ENCODE assay signal across 24 cellular contexts in genomic region chr15:98525625-98526024, GRCh38.
DNase-seq lines count a peak whose midpoint lies in the region; ATAC-seq, FAIRE-seq and TF ChIP-seq lines count a peak whose summit lies in the region.
"Had no signal": no experiment of that assay in that cellular context is flagged by ENCODE, and none has a peak within 500 bp of the region (broad histone marks: within the 10 kb centered on the region; RNA-seq: fewer than 3 reads in every experiment).

No MANE protein-coding gene starts in this region.

- H3K23me2 ChIP-seq in H1 (ENCODE audit: low read depth, low read length): no peaks in the 10 kb centered on the region; the same call in 1 of the 2 replicates

- no peak for FAIRE-seq in H1 (lab: Jason Lieb, UNC)
- FAIRE-seq: astrocyte, urothelium cell line had no signal

- POLR2A ChIA-PET in H1 (lab: Charles Lee; ENCODE audit: partially characterized antibody): interaction anchor here (0.6 to 1.0 kb wide), 2 partner anchors 318 to 325 kb away, joined by 3 read pairs; no protein-coding TSS in a partner anchor

- H3K36me3 ChIP-seq in H1 (ENCODE audit: control insufficient read depth in 2 of 4, insufficient read depth in 4 of 4, low read length in 3 of 4) (no peaks in the 10 kb centered on the region), mesendoderm (ENCODE audit: control insufficient read depth, insufficient read depth, low read length) (no peaks in the 10 kb centered on the region), tibial artery (no peaks in the 10 kb centered on the region)
- H3K36me3 ChIP-seq: BLaER1, SJCRH30 had no signal

- no peaks in the 10 kb centered on the region for H3K9me3 Mint-ChIP-seq in activated naive CD8-positive, alpha-beta T cell treated with anti-CD3 and anti-CD28 coated beads, Interleukin-2, amount 50 U/mL, for 24 hours
- H3K9me3 Mint-ChIP-seq: activated CD4-positive, alpha-beta memory T cell treated with anti-CD3 and anti-CD28 coated beads for 36 hours; effector memory CD8-positive, alpha-beta T cell had no signal

- no peak for TF ChIP-seq POLR2A in H1 (IDR thresholded peaks at IDR 0.05; ENCODE audit: control extremely low read depth in 1 of 2, low read depth in 2 of 2, low read length in 2 of 2)

- CTCF ChIA-PET in H1 (lab: Charles Lee; ENCODE audit: partially characterized antibody): interaction anchor here (0.6 to 9.2 kb wide), 10 partner anchors 18 to 335 kb away, joined by 3 to 124 read pairs (median 4); partner anchors contain the start of gene IGF1R

- TF ChIP-seq CTCF in H1 (IDR thresholded peaks at IDR 0.05; ENCODE audit: control extremely low read depth in 1 of 3, insufficient read depth in 1 of 3, low read depth in 1 of 3, low read length in 3 of 3) (no peak), tibial artery (IDR thresholded peaks at IDR 0.05) (no peak)

- H3K79me2 ChIP-seq in H1 (ENCODE audit: control insufficient read depth in 1 of 2, insufficient read depth in 2 of 2, low read length in 2 of 2): no peaks in the 10 kb centered on the region
- no peaks in the 10 kb centered on the region for H3K79me2 ChIP-seq in mesendoderm (ENCODE audit: control insufficient read depth, insufficient read depth, low read length)

- no peak overlapping the region for H3K4me3 Mint-ChIP-seq in activated naive CD8-positive, alpha-beta T cell treated with anti-CD3 and anti-CD28 coated beads, Interleukin-2, amount 50 U/mL, for 24 hours
- H3K4me3 Mint-ChIP-seq: activated CD4-positive, alpha-beta memory T cell treated with anti-CD3 and anti-CD28 coated beads for 36 hours; effector memory CD8-positive, alpha-beta T cell had no signal

- peaks cover 8% of the 10 kb centered on the region for H3K27me3 Mint-ChIP-seq in activated naive CD8-positive, alpha-beta T cell treated with anti-CD3 and anti-CD28 coated beads, Interleukin-2, amount 50 U/mL, for 24 hours

- H3K18ac ChIP-seq in H1 (ENCODE audit: extremely low read depth, low read length) (no peak overlapping the region), mesendoderm (ENCODE audit: low read length) (no peak overlapping the region)

- H2BK12ac ChIP-seq in H1 (ENCODE audit: low read depth, low read length): no peak overlapping the region

- H3K4me1 ChIP-seq in H1 (replicated peaks in 1 of 4; ENCODE audit: control insufficient read depth in 3 of 4, insufficient read depth in 4 of 4, low read length in 3 of 4): peaks cover 0 to 13% (median 2%) of the 10 kb centered on the region in 4 experiments; a peak in 5 of 7 replicates
- H3K4me1 ChIP-seq in mesendoderm (ENCODE audit: control insufficient read depth, low read depth, low read length): no peaks in the 10 kb centered on the region
- H3K4me1 ChIP-seq in tibial artery: peaks cover 0 to 19% (median 12%) of the 10 kb centered on the region in 4 donors
- H3K4me1 ChIP-seq: SJCRH30 had no signal

- H3K27ac ChIP-seq in H1 (ENCODE audit: low read depth, low read length) (no peak overlapping the region), mesendoderm (ENCODE audit: low read depth, low read length) (no peak overlapping the region), tibial artery (peak overlapping the region; percentile 67 to 69)
- H3K27ac ChIP-seq: SJCRH30 had no signal

- intact Hi-C loops in left cardiac atrium (cut with DNase I): loop anchor here in 1 of 2 donors (10.0 kb wide), 1 partner anchor 109 kb away; no protein-coding TSS in a partner anchor
- intact Hi-C loops in Right ventricle myocardium superior (cut with DNase I): no loop called here
- intact Hi-C loops in tibial artery (cut with DNase I; ENCODE audit: low total_unique reads): loop anchor here (5.0 kb wide), 1 partner anchor 547 kb away; no protein-coding TSS in a partner anchor

- ATAC-seq in left cardiac atrium (peak; percentile 25 to 38), Right ventricle myocardium superior (ENCODE audit: poor library complexity) (no peak), GM19452 (IDR thresholded peaks at IDR 0.05; ENCODE audit: unreplicated experiment) (no peak)
- ATAC-seq in activated naive CD8-positive, alpha-beta T cell treated with anti-CD3 and anti-CD28 coated beads, Interleukin-2, amount 50 U/mL, for 24 hours: no peak
- ATAC-seq: effector memory CD8-positive, alpha-beta T cell; mucosa of descending colon; PC-3 had no signal

- no peak for TF ChIP-seq RAD21 in H1 (IDR thresholded peaks at IDR 0.05 in 1 of 2, conservative IDR thresholded peaks at IDR 0.05 in 1 of 2; ENCODE audit: low read depth in 2 of 2, low read length in 2 of 2)

- H3K9ac ChIP-seq in H1 (replicated peaks in 1 of 4; ENCODE audit: extremely low read depth in 1 of 4, low read depth in 3 of 4, low read length in 3 of 4): no peak overlapping the region
- no peak overlapping the region for H3K9ac ChIP-seq in mesendoderm (ENCODE audit: low read length)
- H3K9ac ChIP-seq: BLaER1 had no signal

- H3K79me1 ChIP-seq in H1 (ENCODE audit: low read depth, low read length) (no peaks in the 10 kb centered on the region), mesendoderm (ENCODE audit: low read length) (no peaks in the 10 kb centered on the region)

- H2AK5ac ChIP-seq in H1 (ENCODE audit: low read depth, low read length) (no peak overlapping the region), mesendoderm (ENCODE audit: low read length) (no peak overlapping the region)

- H3K23ac ChIP-seq in H1 (ENCODE audit: insufficient read length) (no peak overlapping the region), mesendoderm (ENCODE audit: low read length) (no peak overlapping the region)

- H2BK120ac ChIP-seq in H1 (replicated peaks; ENCODE audit: low read depth, low read length): no peak overlapping the region
- no peak overlapping the region for H2BK120ac ChIP-seq in mesendoderm (ENCODE audit: low read depth, low read length)

- no peak overlapping the region for H2BK15ac ChIP-seq in H1 (ENCODE audit: low read length)
- no peak overlapping the region for H2BK15ac ChIP-seq in mesendoderm (replicated peaks; ENCODE audit: low read depth)

- H4K91ac ChIP-seq in H1 (replicated peaks; ENCODE audit: insufficient read length, low read length): no peak overlapping the region

- H3K4ac ChIP-seq in H1 (replicated peaks; ENCODE audit: insufficient read length, low read depth, low read length) (no peak overlapping the region), mesendoderm (ENCODE audit: low read depth, low read length) (no peak overlapping the region)

- H2BK5ac ChIP-seq in H1 (ENCODE audit: low read depth, low read length): no peak overlapping the region
- no peak overlapping the region for H2BK5ac ChIP-seq in mesendoderm (ENCODE audit: low read length)

- H3K4me2 ChIP-seq in H1 (ENCODE audit: insufficient read depth in 1 of 2, low read depth in 2 of 2, low read length in 2 of 2) (peak overlapping the region in 1 of 2 experiments; percentile 57; a peak in 1 of 4 replicates), mesendoderm (ENCODE audit: low read length) (no peak overlapping the region)
- H3K4me2 ChIP-seq: BLaER1 had no signal

- TF ChIP-seq EP300 in H1 (IDR thresholded peaks at IDR 0.05; ENCODE audit: borderline replicate concordance in 1 of 2, low read depth in 2 of 2, low read length in 2 of 2): no peak

- WGBS in H1 (ENCODE audit: extremely low coverage in 1 of 2, insufficient coverage in 1 of 2, insufficient read length in 1 of 2, insufficient replicate concordance in 2 of 2, low coverage in 1 of 2, low lambda C conversion rate in 2 of 2, missing lambda C conversion rate in 1 of 2), 2 experiments: 73% methylated on average over 14 of the region's 14 CpGs; no CpG with 5 or more reads in 1 of the 2 experiments
- no CpG with 5 or more reads among the region's 14 CpGs for WGBS in mesendoderm (ENCODE audit: extremely low coverage, insufficient coverage, low lambda C conversion rate)

- H2AFZ ChIP-seq in H1 (ENCODE audit: low read length): peak overlapping the region; percentile 88

- H2BK20ac ChIP-seq in H1 (ENCODE audit: low read length): no peak overlapping the region

- H4K8ac ChIP-seq in H1 (ENCODE audit: extremely low read depth, insufficient read depth, low read length) (no peak overlapping the region), mesendoderm (ENCODE audit: low read depth, low read length) (no peak overlapping the region)

- H3K27ac Mint-ChIP-seq in activated naive CD8-positive, alpha-beta T cell treated with anti-CD3 and anti-CD28 coated beads, Interleukin-2, amount 50 U/mL, for 24 hours: no peak overlapping the region
- H3K27ac Mint-ChIP-seq: activated CD4-positive, alpha-beta memory T cell treated with anti-CD3 and anti-CD28 coated beads for 36 hours; effector memory CD8-positive, alpha-beta T cell had no signal

- H3K36me3 Mint-ChIP-seq in activated naive CD8-positive, alpha-beta T cell treated with anti-CD3 and anti-CD28 coated beads, Interleukin-2, amount 50 U/mL, for 24 hours (ENCODE audit: low read depth): no peaks in the 10 kb centered on the region
- H3K36me3 Mint-ChIP-seq: activated CD4-positive, alpha-beta memory T cell treated with anti-CD3 and anti-CD28 coated beads for 36 hours had no signal

- H3K4me1 Mint-ChIP-seq in activated naive CD8-positive, alpha-beta T cell treated with anti-CD3 and anti-CD28 coated beads, Interleukin-2, amount 50 U/mL, for 24 hours: no peaks in the 10 kb centered on the region

- H4K5ac ChIP-seq in H1 (ENCODE audit: insufficient read length, low read depth, low read length) (no peak overlapping the region), mesendoderm (ENCODE audit: low read length) (no peak overlapping the region)

- no peak overlapping the region for H3K14ac ChIP-seq in H1 (ENCODE audit: insufficient read length)

- H3K9me3 ChIP-seq in H1 (ENCODE audit: insufficient read depth in 2 of 2, low read depth in 1 of 2, low read length in 1 of 2): no peaks in the 10 kb centered on the region
- no peaks in the 10 kb centered on the region for H3K9me3 ChIP-seq in tibial artery
- H3K9me3 ChIP-seq: BLaER1, mucosa of descending colon, SJCRH30 had no signal

- H3K27me3 ChIP-seq in H1 (replicated peaks in 1 of 4; ENCODE audit: control insufficient read depth in 3 of 4, extremely low read depth in 1 of 4, insufficient read depth in 3 of 4, low read length in 3 of 4) (no peaks in the 10 kb centered on the region), mesendoderm (ENCODE audit: insufficient read depth, low read length, poor library complexity) (no peaks in the 10 kb centered on the region), tibial artery (peaks cover 0 to 3% of the 10 kb centered on the region in 2 donors)
- H3K27me3 ChIP-seq: BLaER1 had no signal

- H4K20me1 ChIP-seq in H1 (replicated peaks in 1 of 2; ENCODE audit: control insufficient read depth in 1 of 2, insufficient read depth in 2 of 2, low read length in 2 of 2): no peaks in the 10 kb centered on the region
- H4K20me1 ChIP-seq: BLaER1 had no signal

- no peak overlapping the region for H3K56ac ChIP-seq in H1 (replicated peaks; ENCODE audit: insufficient read length, low read depth, low read length)
- peak overlapping the region; percentile 10 for H3K56ac ChIP-seq in mesendoderm (ENCODE audit: low read length)

- no peak for DNase-seq in left cardiac atrium
- no peak for DNase-seq in Right ventricle myocardium superior
- DNase-seq in H1 (ENCODE audit: low read depth in 1 of 2, low spot score in 2 of 2): no peak
- no peak for DNase-seq in mesendoderm
- DNase-seq in tibial artery: no peak
- DNase-seq in NCI-H1105 treated with DMSO at 0.1 percent for 48 hours (lab: John Stamatoyannopoulos, UW): no peak
- DNase-seq in activated naive CD8-positive, alpha-beta T cell treated with anti-CD3 and anti-CD28 coated beads, Interleukin-2, amount 50 U/mL, for 24 hours: no peak
- DNase-seq: 8988T; activated CD4-positive, alpha-beta memory T cell treated with anti-CD3 and anti-CD28 coated beads for 36 hours; activated naive CD4-positive, alpha-beta T cell; effector memory CD8-positive, alpha-beta T cell; foreskin melanocyte; mucosa of descending colon; NCI-H1436 treated with DMSO at 0.1 percent for 48 hours; NCI-H2171 treated with DMSO at 0.1 percent for 48 hours; nucleus accumbens; PC-3; SJCRH30; stimulated activated naive CD4-positive, alpha-beta T cell treated with Interleukin-2 at 50 U/mL for 16 hours; T-helper 2 cell had no signal

- H3K4me3 ChIP-seq in H1 (ENCODE audit: extremely low read depth in 1 of 4, insufficient read depth in 2 of 4, low read depth in 3 of 4, low read length in 4 of 4) (no peak overlapping the region), mesendoderm (ENCODE audit: low read length) (no peak overlapping the region), tibial artery (no peak overlapping the region)
- H3K4me3 ChIP-seq: BLaER1, mucosa of descending colon, SJCRH30 had no signal

Comparison
In these comparisons a context has a peak if more than half of its experiments do, and no peak if none do; other contexts are left out.
1. ATAC-seq: peak in left cardiac atrium (2 of 2); none in Right ventricle myocardium superior (single experiment), activated naive CD8-positive, alpha-beta T cell treated with anti-CD3 and anti-CD28 coated beads, Interleukin-2, amount 50 U/mL, for 24 hours (single experiment) and GM19452 (single experiment).
2. H3K27ac ChIP-seq: peak in tibial artery (2 of 2); none in H1 (single experiment) and mesendoderm (single experiment).